Comparison of ENCODE assay signal across 9 cellular contexts in genomic region chrX:124239911-124240310, GRCh38.
DNase-seq lines count a peak whose midpoint lies in the region; ATAC-seq and TF ChIP-seq lines count a peak whose summit lies in the region.
"Had no signal": no experiment of that assay in that cellular context is flagged by ENCODE, and none has a peak within 500 bp of the region (broad histone marks: within the 10 kb centered on the region; RNA-seq: fewer than 3 reads in every experiment).

No MANE protein-coding gene starts in this region.

- H3K27me3 ChIP-seq in spleen (replicated peaks in 1 of 7), result no peaks in the 10 kb centered on the region
- H3K27me3 ChIP-seq: neutrophil had no signal

- H3K4me1 Mint-ChIP-seq in chondrocyte (ENCODE audit: low read depth), result peaks cover 34% of the 10 kb centered on the region

- 47 to 71% (median 54%) methylated on average over 6 of the region's 6 CpGs for WGBS in spleen, 5 donors

- no peaks in the 10 kb centered on the region for H3K27me3 Mint-ChIP-seq in chondrocyte (ENCODE audit: low read depth)

- H3K9me3 Mint-ChIP-seq in chondrocyte (ENCODE audit: low read depth), result peaks cover 5% of the 10 kb centered on the region

- ATAC-seq in GM19023 (IDR thresholded peaks at IDR 0.05; ENCODE audit: unreplicated experiment) (peak; percentile 76), HG02678 (IDR thresholded peaks at IDR 0.05; ENCODE audit: unreplicated experiment) (peak; percentile 89)

- H3K4me3 ChIP-seq in spleen, result no peak overlapping the region

- peak in 4 of 5 donors; percentile 5 to 77 (median 10) for DNase-seq in T-helper 1 cell
- DNase-seq in stimulated activated CD4-positive, alpha-beta T cell treated with anti-CD3 and anti-CD28 coated beads, Interleukin-12 subunit alpha, Interleukin-12 subunit beta, amount 100 ng/mL, for 4 hours, result peak; percentile 17
- DNase-seq in chondrocyte (ENCODE audit: low spot score), result no peak
- DNase-seq in spleen, result no peak
- DNase-seq in H4 (ENCODE audit: low spot score), result no peak
- no peak for DNase-seq in CD1c-positive myeloid dendritic cell (ENCODE audit: extremely low spot score)

- H3K27ac ChIP-seq in spleen, result no peak overlapping the region
- H3K27ac ChIP-seq: neutrophil had no signal

- no peaks in the 10 kb centered on the region for H3K36me3 Mint-ChIP-seq in chondrocyte (ENCODE audit: low read depth)

- H3K4me1 ChIP-seq in spleen, result no peaks in the 10 kb centered on the region

- TF ChIP-seq POLR2A in spleen (IDR thresholded peaks at IDR 0.05), result no peak

- H3K27ac Mint-ChIP-seq in chondrocyte (ENCODE audit: unreplicated experiment), result no peak overlapping the region

- no peak overlapping the region for H3K4me3 Mint-ChIP-seq in chondrocyte (ENCODE audit: unreplicated experiment)

- no peaks in the 10 kb centered on the region for H3K36me3 ChIP-seq in spleen
- H3K36me3 ChIP-seq: neutrophil had no signal

- H3K9me3 ChIP-seq in spleen, result no peaks in the 10 kb centered on the region
- H3K9me3 ChIP-seq: neutrophil had no signal

- intact Hi-C loops in spleen (cut with DNase I; ENCODE audit: low total_unique reads), result no loop called here

- TF ChIP-seq CTCF in chondrocyte (IDR thresholded peaks at IDR 0.05) (no peak), spleen (IDR thresholded peaks at IDR 0.05 in 8 of 11, conservative IDR thresholded peaks at IDR 0.05 in 3 of 11) (no peak)

Comparison
In these comparisons a context has a peak if more than half of its experiments do, and no peak if none do; other contexts are left out.
1. DNase-seq: peak in T-helper 1 cell (4 of 5) and stimulated activated CD4-positive, alpha-beta T cell treated with anti-CD3 and anti-CD28 coated beads, Interleukin-12 subunit alpha, Interleukin-12 subunit beta, amount 100 ng/mL, for 4 hours (single experiment); none in chondrocyte (single experiment), spleen (single experiment), H4 (single experiment) and CD1c-positive myeloid dendritic cell (single experiment).